1 cellular context compared by ENCODE assay signal in the genomic region with DNA sequence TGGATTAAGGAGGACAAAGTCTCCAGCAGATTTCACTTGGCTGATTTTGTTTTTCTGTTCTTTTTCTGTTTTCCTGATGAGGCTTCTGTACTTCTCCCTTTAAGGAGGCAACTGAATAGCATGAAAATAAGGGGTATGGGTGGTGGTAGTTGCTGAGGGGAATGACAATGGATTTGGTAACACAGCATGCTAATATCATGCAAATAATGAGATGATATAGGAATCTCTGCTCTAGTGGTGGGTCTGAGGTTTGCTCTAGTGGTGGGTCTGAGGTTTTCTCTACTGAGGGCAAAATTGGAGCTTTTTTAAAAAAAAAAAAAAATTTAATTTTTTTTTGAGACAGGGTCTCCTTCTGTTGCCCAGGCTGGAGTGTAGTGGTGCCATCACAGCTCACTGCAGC.
TF ChIP-seq lines count a peak whose summit lies in the region.

No MANE protein-coding gene starts in this region.

TF ChIP-seq in IMR-90, 13 proteins besides CTCF, POLR2A, EP300 and RAD21 (continued from another document):
- TF ChIP-seq NFE2L2 (IDR thresholded peaks at IDR 0.05; ENCODE audit: low read depth, low read length) = no peak
- TF ChIP-seq BHLHE40 (IDR thresholded peaks at IDR 0.05; ENCODE audit: low read depth, low read length) = no peak
- TF ChIP-seq MXI1 (IDR thresholded peaks at IDR 0.05; ENCODE audit: borderline replicate concordance, low read depth, low read length) = no peak
- no peak for TF ChIP-seq CEBPB (IDR thresholded peaks at IDR 0.05; ENCODE audit: low read depth, low read length)
- TF ChIP-seq MAZ (IDR thresholded peaks at IDR 0.05; ENCODE audit: borderline replicate concordance, low read depth, low read length) = no peak
- no peak for TF ChIP-seq RCOR1 (IDR thresholded peaks at IDR 0.05; ENCODE audit: insufficient replicate concordance, low read length)
- TF ChIP-seq SMC3 (IDR thresholded peaks at IDR 0.05; ENCODE audit: low read depth, low read length) = no peak
- TF ChIP-seq, protein P1, sequence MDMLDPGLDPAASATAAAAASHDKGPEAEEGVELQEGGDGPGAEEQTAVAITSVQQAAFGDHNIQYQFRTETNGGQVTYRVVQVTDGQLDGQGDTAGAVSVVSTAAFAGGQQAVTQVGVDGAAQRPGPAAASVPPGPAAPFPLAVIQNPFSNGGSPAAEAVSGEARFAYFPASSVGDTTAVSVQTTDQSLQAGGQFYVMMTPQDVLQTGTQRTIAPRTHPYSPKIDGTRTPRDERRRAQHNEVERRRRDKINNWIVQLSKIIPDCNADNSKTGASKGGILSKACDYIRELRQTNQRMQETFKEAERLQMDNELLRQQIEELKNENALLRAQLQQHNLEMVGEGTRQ (IDR thresholded peaks at IDR 0.05; ENCODE audit: low read depth, low read length) = no peak
- TF ChIP-seq CHD1 (IDR thresholded peaks at IDR 0.05; ENCODE audit: low read depth, low read length) = no peak
- no peak for TF ChIP-seq RFX5 (IDR thresholded peaks at IDR 0.05; ENCODE audit: low read depth, low read length)
- no peak for TF ChIP-seq MAFK (IDR thresholded peaks at IDR 0.05; ENCODE audit: low read depth, low read length)
- no peak for TF ChIP-seq FOS (IDR thresholded peaks at IDR 0.05; ENCODE audit: low read depth, low read length)
